In the genomic region with DNA sequence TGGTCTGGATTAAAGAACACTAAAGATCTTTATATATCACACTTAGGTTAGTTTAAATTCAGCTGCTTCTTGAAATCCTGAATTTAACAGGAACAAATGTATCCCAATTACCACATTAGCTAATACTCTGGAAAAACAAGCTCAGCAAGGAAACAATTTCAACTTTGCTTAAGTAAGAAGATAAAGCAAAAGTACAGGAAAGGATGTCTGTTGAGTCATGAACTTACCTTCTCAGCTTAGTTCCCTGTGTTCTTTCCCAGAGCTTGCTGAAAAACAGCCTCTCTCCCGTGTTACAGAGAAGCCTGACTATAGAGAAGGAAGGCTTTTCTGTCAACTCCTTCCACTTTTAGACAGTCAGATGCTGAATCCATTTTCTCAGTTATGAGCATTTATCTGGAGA, we compare ENCODE assay signal across 14 cellular contexts.
DNase-seq lines count a peak whose midpoint lies in the region; ATAC-seq, FAIRE-seq and TF ChIP-seq lines count a peak whose summit lies in the region.
"Had no signal": no experiment of that assay in that cellular context is flagged by ENCODE, and none has a peak within 500 bp of the region (broad histone marks: within the 10 kb centered on the region; RNA-seq: fewer than 3 reads in every experiment).

No MANE protein-coding gene starts in this region.

- no peak for TF ChIP-seq CTCF in PC-3 (conservative IDR thresholded peaks at IDR 0.05; ENCODE audit: low read depth, low read length)
- TF ChIP-seq CTCF in bronchial epithelial cell (IDR thresholded peaks at IDR 0.05; ENCODE audit: insufficient read depth, low read length, severe bottlenecking): no peak
- TF ChIP-seq CTCF in epithelial cell of esophagus (IDR thresholded peaks at IDR 0.05; ENCODE audit: insufficient read depth, low read depth, low read length, missing control alignments): no peak
- TF ChIP-seq CTCF in gastrocnemius medialis (IDR thresholded peaks at IDR 0.05 in 4 of 5, conservative IDR thresholded peaks at IDR 0.05 in 1 of 5): no peak

- H4K20me1 ChIP-seq in PC-3 (ENCODE audit: low read length): no peaks in the 10 kb centered on the region

- no peak overlapping the region for H3K4me2 ChIP-seq in PC-3 (ENCODE audit: low read length)

- ATAC-seq in PC-3: no peak
- no peak for ATAC-seq in gastrocnemius medialis
- no peak for ATAC-seq in HG03139 (IDR thresholded peaks at IDR 0.05; ENCODE audit: unreplicated experiment)

- DNase-seq in PC-3 (peak; percentile 27), bronchial epithelial cell (ENCODE audit: low read depth) (peak; percentile 66), epithelial cell of esophagus (ENCODE audit: low read depth) (peak; percentile 72), renal cortical epithelial cell (ENCODE audit: low read depth) (peak; percentile 41), gastrocnemius medialis (no peak), SKM-1 treated with dmso at 0.1 percent for 144 hours (lab: John Stamatoyannopoulos, UW; ENCODE audit: unreplicated experiment) (no peak)
- DNase-seq: ACHN; C1 segment of cervical spinal cord; Calu3; CD4-positive, alpha-beta T cell; DMS 273 treated with DMSO at 0.1 percent for 48 hours; HCEC 1CT; HFFc6 had no signal

- H3K27me3 ChIP-seq in PC-3 (ENCODE audit: low read length): peaks cover 20% of the 10 kb centered on the region
- H3K27me3 ChIP-seq in bronchial epithelial cell (ENCODE audit: control insufficient read depth, insufficient read depth, low read length): no peaks in the 10 kb centered on the region
- H3K27me3 ChIP-seq in gastrocnemius medialis: no peaks in the 10 kb centered on the region

- no TSS peak for BruUV-seq in PC-3 (replicated peaks; lab: Mats Ljungman, UMichigan)

- H3K36me3 ChIP-seq in PC-3 (ENCODE audit: low read depth, low read length) (no peaks in the 10 kb centered on the region), bronchial epithelial cell (ENCODE audit: control insufficient read depth, insufficient read depth, low read length) (no peaks in the 10 kb centered on the region), gastrocnemius medialis (no peaks in the 10 kb centered on the region)

- H3F3A ChIP-seq in PC-3 (ENCODE audit: low read length, unreplicated experiment): no peaks in the 10 kb centered on the region

- H2AFZ ChIP-seq in PC-3 (ENCODE audit: low read length): no peak overlapping the region

- no peak for TF ChIP-seq POLR2A in gastrocnemius medialis (IDR thresholded peaks at IDR 0.05)

- no peak overlapping the region for H3K9ac ChIP-seq in PC-3 (ENCODE audit: low read length)

- FAIRE-seq in bronchial epithelial cell (lab: Jason Lieb, UNC): no peak

- CTCF ChIA-PET in PC-3 (lab: Charles Lee): no interaction called here

- in situ Hi-C loops in gastrocnemius medialis (cut with MboI; ENCODE audit: low sequenced_read_pairs in 4 of 4): no loop called here

- H3K79me2 ChIP-seq in PC-3 (ENCODE audit: low read length): no peaks in the 10 kb centered on the region

- H3K4me1 ChIP-seq in PC-3 (ENCODE audit: insufficient read depth, low read length) (no peaks in the 10 kb centered on the region), gastrocnemius medialis (no peaks in the 10 kb centered on the region)

- POLR2A ChIA-PET in PC-3 (lab: Charles Lee; ENCODE audit: unreplicated experiment): no interaction called here

- H3K9me3 ChIP-seq in PC-3 (ENCODE audit: low read length): no peaks in the 10 kb centered on the region
- H3K9me3 ChIP-seq in gastrocnemius medialis: no peaks in the 10 kb centered on the region

- intact Hi-C loops in PC-3 (cut with micrococcal nuclease): no loop called here
- intact Hi-C loops in gastrocnemius medialis (cut with DNase I; ENCODE audit: low total_unique reads): no loop called here

- no peak overlapping the region for H3K27ac ChIP-seq in PC-3 (ENCODE audit: low read length)
- H3K27ac ChIP-seq in gastrocnemius medialis: no peak overlapping the region

- H3K9me2 ChIP-seq in PC-3 (replicated peaks; ENCODE audit: low read length): no peaks in the 10 kb centered on the region

- H3K4me3 ChIP-seq in PC-3 (ENCODE audit: low read length) (no peak overlapping the region), bronchial epithelial cell (ENCODE audit: low read depth, low read length) (no peak overlapping the region), epithelial cell of esophagus (ENCODE audit: low read length) (no peak overlapping the region), gastrocnemius medialis (no peak overlapping the region)

Comparison
In these comparisons a context has a peak if more than half of its experiments do, and no peak if none do; other contexts are left out.
1. DNase-seq: peak in PC-3 (single experiment), bronchial epithelial cell (single experiment), epithelial cell of esophagus (single experiment) and renal cortical epithelial cell (single experiment); none in gastrocnemius medialis (0 of 2) and SKM-1 treated with dmso at 0.1 percent for 144 hours (single experiment).